Comparison of ENCODE assay signal across 12 cellular contexts in genomic region chrX:46710425-46710824, GRCh38. TPM values are rescaled to one million over a fixed set of nuclear protein-coding genes. Genes with fewer than 3 reads are reported as not detected.
DNase-seq lines count a peak whose midpoint lies in the region; ATAC-seq and TF ChIP-seq lines count a peak whose summit lies in the region.
"Had no signal": no experiment of that assay in that cellular context is flagged by ENCODE, and none has a peak within 500 bp of the region (broad histone marks: within the 10 kb centered on the region; RNA-seq: fewer than 3 reads in every experiment).

No MANE protein-coding gene starts in this region.

- TF ChIP-seq CTCF in GM12865 (IDR thresholded peaks at IDR 0.05; ENCODE audit: insufficient read depth, low read depth, low read length, missing control alignments) (no peak), RWPE2 (IDR thresholded peaks at IDR 0.05; ENCODE audit: poor library complexity, severe bottlenecking) (no peak), fibroblast of pulmonary artery (IDR thresholded peaks at IDR 0.05; ENCODE audit: low read length, missing control alignments) (no peak), tibial nerve (IDR thresholded peaks at IDR 0.05) (no peak)

- WGBS in tibial nerve, 2 donors, result 13 to 42% methylated on average over 1 of the region's 1 CpG

- no peak for TF ChIP-seq EP300 in tibial nerve (IDR thresholded peaks at IDR 0.05)

- H3K4me3 ChIP-seq in GM12865 (ENCODE audit: low read depth, low read length) (no peak overlapping the region), RWPE2 (ENCODE audit: severe bottlenecking) (no peak overlapping the region), fibroblast of pulmonary artery (replicated peaks; ENCODE audit: low read depth, low read length) (no peak overlapping the region), tibial nerve (no peak overlapping the region)
- H3K4me3 ChIP-seq: tibial artery had no signal

- peak; percentile 9 for DNase-seq in AG08395 (ENCODE audit: low spot score)
- peak; percentile 55 for DNase-seq in GM12865 (ENCODE audit: low read depth)
- no peak for DNase-seq in RWPE2 (ENCODE audit: low spot score)
- peak; percentile 37 for DNase-seq in fibroblast of pulmonary artery (ENCODE audit: low read depth)
- DNase-seq in T1000 (lab: John Stamatoyannopoulos, UW), result no peak
- DNase-seq in KBM-7, result no peak
- no peak for DNase-seq in tibial nerve (ENCODE audit: low spot score in 2 of 2)
- no peak for DNase-seq in SHP77 (lab: John Stamatoyannopoulos, UW)
- DNase-seq: activated T-cell treated with anti-CD3 and anti-CD28 coated beads, Interleukin-2, amount 50 U/mL, for 4 hours; endodermal cell; stimulated activated CD4-positive, alpha-beta T cell treated with anti-CD3 and anti-CD28 coated beads, Interleukin-4, amount 100 ng/mL, for 1 hour; tibial artery had no signal

- H3K27ac ChIP-seq in RWPE2 (ENCODE audit: poor library complexity, severe bottlenecking) (peak overlapping the region; percentile 17), tibial nerve (no peak overlapping the region)
- H3K27ac ChIP-seq: tibial artery had no signal

- H3K9me3 ChIP-seq in RWPE2 (ENCODE audit: severe bottlenecking) (no peaks in the 10 kb centered on the region), tibial nerve (no peaks in the 10 kb centered on the region)
- H3K9me3 ChIP-seq: tibial artery had no signal

- peak; percentile 87 for ATAC-seq in RWPE2 (ENCODE audit: low read depth)

- in situ Hi-C loops in KBM-7 (cut with MboI; ENCODE audit: low pct_unique_long_range_greater_than_20kb, low sequenced_read_pairs), result no loop called here

- no peaks in the 10 kb centered on the region for H3K36me3 ChIP-seq in RWPE2 (ENCODE audit: low read depth)
- H3K36me3 ChIP-seq in tibial nerve, result no peaks in the 10 kb centered on the region
- H3K36me3 ChIP-seq: tibial artery had no signal

- no peak for TF ChIP-seq POLR2A in tibial nerve (IDR thresholded peaks at IDR 0.05)

- H3K27me3 ChIP-seq in RWPE2 (ENCODE audit: insufficient read depth, poor library complexity, severe bottlenecking) (no peaks in the 10 kb centered on the region), tibial nerve (no peaks in the 10 kb centered on the region)
- H3K27me3 ChIP-seq: tibial artery had no signal

- H3K4me1 ChIP-seq in RWPE2 (ENCODE audit: insufficient read depth, poor library complexity, severe bottlenecking) (peaks cover 9% of the 10 kb centered on the region), tibial nerve (no peaks in the 10 kb centered on the region)
- H3K4me1 ChIP-seq: tibial artery had no signal

RNA-seq across cellular contexts. Expression of gene SLC9A7, which starts 48.5 kb away (rescaled TPM):
- 10 to 100 TPM in 1 of 4 donors, 1 to 10 TPM in 3; 5.5 to 11.1 (median 7.3) TPM for total RNA-seq in tibial nerve

Comparison
In these comparisons a context has a peak if more than half of its experiments do, and no peak if none do; other contexts are left out.
1. DNase-seq: peak in AG08395 (single experiment), GM12865 (single experiment) and fibroblast of pulmonary artery (single experiment); none in RWPE2 (single experiment), T1000 (single experiment), KBM-7 (single experiment), tibial nerve (0 of 2) and SHP77 (0 of 2).